In genomic region chr2:222294996-222295367, GRCh38 we compare ENCODE assay signal across 14 cellular contexts. TPM values are rescaled to one million over a fixed set of nuclear protein-coding genes. Genes with fewer than 3 reads are reported as not detected.
DNase-seq lines count a peak whose midpoint lies in the region; ATAC-seq and TF ChIP-seq lines count a peak whose summit lies in the region.
"Had no signal": no experiment of that assay in that cellular context is flagged by ENCODE, and none has a peak within 500 bp of the region (broad histone marks: within the 10 kb centered on the region; RNA-seq: fewer than 3 reads in every experiment).

No MANE protein-coding gene starts in this region.

- no peak overlapping the region for H4K12ac ChIP-seq in trophoblast cell (ENCODE audit: low read depth, low read length)

- no peak overlapping the region for H2BK5ac ChIP-seq in trophoblast cell (ENCODE audit: low read depth, low read length, poor library complexity)

- H3K4me3 Mint-ChIP-seq in chondrocyte (ENCODE audit: unreplicated experiment) = peak overlapping the region; percentile 38
- peak overlapping the region in 9 of 10 donors; percentile 29 to 76 (median 69) for H3K4me3 Mint-ChIP-seq in naive thymus-derived CD4-positive, alpha-beta T cell

- POLR2A ChIA-PET in AG04449 (lab: Yijun Ruan, JAX) = no interaction called here
- POLR2A ChIA-PET in naive thymus-derived CD4-positive, alpha-beta T cell (lab: Charles Lee) = no interaction called here

- H3K4me3 ChIP-seq in AG04449 (ENCODE audit: low read depth, low read length) = peak overlapping the region; percentile 49
- H3K4me3 ChIP-seq in GM08714 (ENCODE audit: low read length) = peak overlapping the region; percentile 0; the same call in 1 of the 2 replicates
- no peak overlapping the region for H3K4me3 ChIP-seq in naive thymus-derived CD4-positive, alpha-beta T cell (ENCODE audit: low read length)
- no peak overlapping the region for H3K4me3 ChIP-seq in trophoblast cell (ENCODE audit: low read depth, low read length)

- no peaks in the 10 kb centered on the region for H3K79me1 ChIP-seq in trophoblast cell (ENCODE audit: low read length)

- no peak overlapping the region for H2AFZ ChIP-seq in trophoblast cell (ENCODE audit: insufficient read depth, low read length, poor library complexity)

- CTCF ChIA-PET in AG04449 (lab: Yijun Ruan, JAX) = interaction anchor here (1.2 kb wide), 1 partner anchor 14 kb away, joined by 4 read pairs; no protein-coding TSS in a partner anchor
- CTCF ChIA-PET in naive thymus-derived CD4-positive, alpha-beta T cell (lab: Charles Lee) = no interaction called here

- H3K27me3 Mint-ChIP-seq in chondrocyte (ENCODE audit: low read depth) = peaks cover 83% of the 10 kb centered on the region
- H3K27me3 Mint-ChIP-seq in naive thymus-derived CD4-positive, alpha-beta T cell = peaks cover 75 to 97% (median 91%) of the 10 kb centered on the region in 5 donors

- H3K18ac ChIP-seq in trophoblast cell (ENCODE audit: low read length) = no peak overlapping the region

- H3K9me3 Mint-ChIP-seq in chondrocyte (ENCODE audit: low read depth) = no peaks in the 10 kb centered on the region
- H3K9me3 Mint-ChIP-seq in naive thymus-derived CD4-positive, alpha-beta T cell = peaks cover 2 to 20% (median 6%) of the 10 kb centered on the region in 11 donors

- no peak overlapping the region for H3K27ac ChIP-seq in naive thymus-derived CD4-positive, alpha-beta T cell (ENCODE audit: low read depth, low read length)
- no peak overlapping the region for H3K27ac ChIP-seq in trophoblast cell (ENCODE audit: low read depth, low read length)

- H3K4ac ChIP-seq in trophoblast cell (ENCODE audit: low read depth, low read length) = no peak overlapping the region

- H3K27ac Mint-ChIP-seq in chondrocyte (ENCODE audit: unreplicated experiment) = no peak overlapping the region
- peak overlapping the region in 1 of 9 donors; percentile 65 for H3K27ac Mint-ChIP-seq in naive thymus-derived CD4-positive, alpha-beta T cell

- intact Hi-C loops in naive thymus-derived CD4-positive, alpha-beta T cell (cut with micrococcal nuclease) = no loop called here

- no peak for DNase-seq in AG04449 (ENCODE audit: low read depth, low spot score)
- DNase-seq in chondrocyte (ENCODE audit: low spot score) = no peak
- no peak for DNase-seq in naive thymus-derived CD4-positive, alpha-beta T cell
- DNase-seq in NCI-H146 treated with DMSO at 0.1 percent for 48 hours (lab: John Stamatoyannopoulos, UW; ENCODE audit: unreplicated experiment) = no peak
- no peak for DNase-seq in trophoblast cell
- no peak for DNase-seq in CD1c-positive myeloid dendritic cell (ENCODE audit: extremely low spot score)
- DNase-seq: activated gamma-delta T cell treated with Interleukin-2 at 50 U/mL for 16 hours, DMS79, NCI-H524, SW 1271 had no signal

- H2AK5ac ChIP-seq in trophoblast cell (ENCODE audit: low read length) = no peak overlapping the region

- peaks cover 3% of the 10 kb centered on the region for H3K36me3 Mint-ChIP-seq in chondrocyte (ENCODE audit: low read depth)
- H3K36me3 Mint-ChIP-seq in naive thymus-derived CD4-positive, alpha-beta T cell = peaks cover 0 to 15% (median 4%) of the 10 kb centered on the region in 5 donors

- peaks cover 50% of the 10 kb centered on the region for H3K4me1 Mint-ChIP-seq in chondrocyte (ENCODE audit: low read depth)
- H3K4me1 Mint-ChIP-seq in naive thymus-derived CD4-positive, alpha-beta T cell = peaks cover 21 to 39% (median 31%) of the 10 kb centered on the region in 7 donors

- H3K27me3 ChIP-seq in naive thymus-derived CD4-positive, alpha-beta T cell (ENCODE audit: control insufficient read depth in 2 of 2, insufficient read depth in 2 of 2, low read length in 2 of 2) = peaks cover 0 to 22% of the 10 kb centered on the region in 2 donors
- peaks cover 95% of the 10 kb centered on the region for H3K27me3 ChIP-seq in trophoblast cell (ENCODE audit: insufficient read depth, low read length)

- no peak overlapping the region for H3K4me2 ChIP-seq in trophoblast cell (ENCODE audit: low read length)

- WGBS in trophoblast cell (ENCODE audit: extremely low coverage, insufficient coverage, insufficient read length) = no CpG with 5 or more reads among the region's 27 CpGs

- no peaks in the 10 kb centered on the region for H3K9me3 ChIP-seq in naive thymus-derived CD4-positive, alpha-beta T cell (ENCODE audit: control insufficient read depth in 2 of 3, low read length in 3 of 3)
- H3K9me3 ChIP-seq in trophoblast cell (ENCODE audit: insufficient read depth, low read depth, low read length) = peaks cover 14% of the 10 kb centered on the region

- ATAC-seq in naive thymus-derived CD4-positive, alpha-beta T cell = no peak
- ATAC-seq in HG03520 (IDR thresholded peaks at IDR 0.05; ENCODE audit: unreplicated experiment) = no peak

- no peak overlapping the region for H2BK120ac ChIP-seq in trophoblast cell (ENCODE audit: insufficient read depth, low read length, poor library complexity)

- no peak for TF ChIP-seq CTCF in AG04449 (IDR thresholded peaks at IDR 0.05; ENCODE audit: insufficient read depth, low read length, missing control alignments)
- TF ChIP-seq CTCF in chondrocyte (IDR thresholded peaks at IDR 0.05) = no peak

- H4K91ac ChIP-seq in trophoblast cell (ENCODE audit: low read depth, low read length) = no peak overlapping the region

- peaks cover 0 to 5% of the 10 kb centered on the region in 2 donors for H3K4me1 ChIP-seq in naive thymus-derived CD4-positive, alpha-beta T cell (ENCODE audit: control insufficient read depth in 2 of 2, insufficient read depth in 2 of 2, low read length in 2 of 2)
- H3K4me1 ChIP-seq in trophoblast cell (ENCODE audit: control insufficient read depth in 1 of 2, insufficient read depth in 2 of 2, low read length in 2 of 2) = peaks cover 2 to 3% of the 10 kb centered on the region in 2 experiments

- no peak overlapping the region for H2BK12ac ChIP-seq in trophoblast cell (ENCODE audit: low read length)

- H3K79me2 ChIP-seq in trophoblast cell (ENCODE audit: control insufficient read depth, insufficient read depth, low read length, poor library complexity) = no peaks in the 10 kb centered on the region

- no peak overlapping the region for H3K23ac ChIP-seq in trophoblast cell (ENCODE audit: low read length)

- H3K9ac ChIP-seq in trophoblast cell (ENCODE audit: low read length) = no peak overlapping the region

- no peak overlapping the region for H3K14ac ChIP-seq in trophoblast cell (ENCODE audit: low read length)

- no peaks in the 10 kb centered on the region for H3K36me3 ChIP-seq in naive thymus-derived CD4-positive, alpha-beta T cell (ENCODE audit: control insufficient read depth in 2 of 3, insufficient read depth in 3 of 3, low read length in 3 of 3)
- no peaks in the 10 kb centered on the region for H3K36me3 ChIP-seq in trophoblast cell (ENCODE audit: control insufficient read depth in 1 of 2, insufficient read depth in 2 of 2, low read length in 2 of 2)

- no peak overlapping the region for H4K8ac ChIP-seq in trophoblast cell (ENCODE audit: low read depth, low read length)

RNA-seq across cellular contexts. Expression of gene PAX3, which starts 3.8 kb away (rescaled TPM):
- total RNA-seq in chondrocyte = 1.4 to 4.7 TPM (median 4.1 TPM) in 3 replicates
- total RNA-seq in naive thymus-derived CD4-positive, alpha-beta T cell = not detected
- not detected for polyA plus RNA-seq in naive thymus-derived CD4-positive, alpha-beta T cell
- not detected in 2 replicates for polyA plus RNA-seq in trophoblast cell (2013)
- total RNA-seq: mucosa of gallbladder had no signal
- polyA plus RNA-seq: esophagus had no signal

Comparison
In these comparisons a context has a peak if more than half of its experiments do, and no peak if none do; other contexts are left out.
1. H3K4me3 ChIP-seq: peak in AG04449 (single experiment) and GM08714 (single experiment); none in naive thymus-derived CD4-positive, alpha-beta T cell (single experiment) and trophoblast cell (single experiment).